In genomic region chr12:120102189-120103043, GRCh38 we compare ENCODE assay signal across 13 cellular contexts. TPM values are rescaled to one million over a fixed set of nuclear protein-coding genes. Genes with fewer than 3 reads are reported as not detected.
DNase-seq lines count a peak whose midpoint lies in the region; ATAC-seq and TF ChIP-seq lines count a peak whose summit lies in the region.
"Had no signal": no experiment of that assay in that cellular context is flagged by ENCODE, and none has a peak within 500 bp of the region (broad histone marks: within the 10 kb centered on the region; RNA-seq: fewer than 3 reads in every experiment).

No MANE protein-coding gene starts in this region.

- DNase-seq in breast epithelium (ENCODE audit: low spot score in 2 of 2): no peak
- no peak for DNase-seq in MCF 10A (ENCODE audit: unreplicated experiment)
- DNase-seq in activated CD4-positive, alpha-beta memory T cell treated with anti-CD3 and anti-CD28 coated beads, Interleukin-2, amount 10 ng/mL, durations not matched to agents 7 days and 5 days: no peak
- DNase-seq in mesothelial cell of epicardium (ENCODE audit: low spot score in 2 of 2, unreplicated experiment in 2 of 2): no peak
- DNase-seq in aorta: peak in 1 of 2 donors; percentile 56
- DNase-seq in stimulated activated CD4-positive, alpha-beta T cell treated with anti-CD3 and anti-CD28 coated beads, Interleukin-15, amount 100 ng/mL, for 24 hours: no peak
- DNase-seq in NCI-H2171 treated with DMSO at 0.1 percent for 48 hours (lab: John Stamatoyannopoulos, UW): no peak
- DNase-seq: heart right ventricle, NCI-H524, SHP77 had no signal

- CTCF ChIA-PET in MCF 10A (lab: Yijun Ruan, JAX): interaction anchor here (0.6 kb wide), 1 partner anchor 322 kb away, joined by 4 read pairs; no protein-coding TSS in a partner anchor
- CTCF ChIA-PET in activated CD4-positive, alpha-beta memory T cell treated with anti-CD3 and anti-CD28 coated beads, Interleukin-2, amount 10 ng/mL, durations not matched to agents 7 days and 5 days (lab: Charles Lee): no interaction called here

- intact Hi-C loops in breast epithelium (cut with DNase I; ENCODE audit: low total_unique reads) (no loop called here), MCF 10A (cut with micrococcal nuclease) (no loop called here), aorta (cut with DNase I) (no loop called here)

- H3K36me3 Mint-ChIP-seq in MCF 10A (ENCODE audit: insufficient read depth, unreplicated experiment): peaks cover 62% of the 10 kb centered on the region
- H3K36me3 Mint-ChIP-seq in activated CD4-positive, alpha-beta memory T cell treated with anti-CD3 and anti-CD28 coated beads, Interleukin-2, amount 10 ng/mL, durations not matched to agents 7 days and 5 days (ENCODE audit: low read depth): peaks cover 60% of the 10 kb centered on the region
- peaks cover 22% of the 10 kb centered on the region for H3K36me3 Mint-ChIP-seq in mesothelial cell of epicardium

- 88 to 89% methylated on average over 26 to 30 of the region's 30 CpGs for WGBS in aorta, 2 donors

- ATAC-seq in aorta (ENCODE audit: low FRiP score) (peak; percentile 44), HG02571 (IDR thresholded peaks at IDR 0.05; ENCODE audit: unreplicated experiment) (no peak)
- ATAC-seq: left lung had no signal

- no peak overlapping the region for H3K4me3 ChIP-seq in breast epithelium
- no peak overlapping the region for H3K4me3 ChIP-seq in aorta (ENCODE audit: low read length in 2 of 2)
- H3K4me3 ChIP-seq: HAP-1, left lung had no signal

- H3K9me3 Mint-ChIP-seq in MCF 10A (ENCODE audit: unreplicated experiment) (no peaks in the 10 kb centered on the region), mesothelial cell of epicardium (no peaks in the 10 kb centered on the region)
- H3K9me3 Mint-ChIP-seq in activated CD4-positive, alpha-beta memory T cell treated with anti-CD3 and anti-CD28 coated beads, Interleukin-2, amount 10 ng/mL, durations not matched to agents 7 days and 5 days: no peaks in the 10 kb centered on the region

- TF ChIP-seq POLR2A in breast epithelium (IDR thresholded peaks at IDR 0.05): no peak

- no TSS peak for BruUV-seq in MCF 10A (replicated peaks; lab: Mats Ljungman, UMichigan)

- H3K4me1 ChIP-seq in breast epithelium (peaks cover 11% of the 10 kb centered on the region in 2 donors), aorta (ENCODE audit: control insufficient read depth in 1 of 2, insufficient read depth in 2 of 2, low read length in 2 of 2) (no peaks in the 10 kb centered on the region)
- H3K4me1 ChIP-seq: HAP-1 had no signal

- no peaks in the 10 kb centered on the region for H3K9me3 ChIP-seq in breast epithelium
- H3K9me3 ChIP-seq in aorta (ENCODE audit: control insufficient read depth, low read length): no peaks in the 10 kb centered on the region
- H3K9me3 ChIP-seq: HAP-1, heart right ventricle, left lung had no signal

- H3K27me3 ChIP-seq in breast epithelium (no peaks in the 10 kb centered on the region), aorta (ENCODE audit: control insufficient read depth in 1 of 2, insufficient read depth in 2 of 2, low read length in 1 of 2) (no peaks in the 10 kb centered on the region)
- H3K27me3 ChIP-seq: heart right ventricle, left lung had no signal

- POLR2A ChIA-PET in MCF 10A (lab: Yijun Ruan, JAX): interaction anchor here (1.4 kb wide), 1 partner anchor 12 kb away, joined by 4 read pairs; no protein-coding TSS in a partner anchor
- POLR2A ChIA-PET in activated CD4-positive, alpha-beta memory T cell treated with anti-CD3 and anti-CD28 coated beads, Interleukin-2, amount 10 ng/mL, durations not matched to agents 7 days and 5 days (lab: Charles Lee): interaction anchor here (1.1 to 6.5 kb wide), 4 partner anchors 9 to 99 kb away, joined by 3 to 70 read pairs (median 8); partner anchors contain the start of genes RAB35 and RPLP0

- H3K4me3 Mint-ChIP-seq in MCF 10A (ENCODE audit: unreplicated experiment) (no peak overlapping the region), mesothelial cell of epicardium (no peak overlapping the region)
- no peak overlapping the region for H3K4me3 Mint-ChIP-seq in activated CD4-positive, alpha-beta memory T cell treated with anti-CD3 and anti-CD28 coated beads, Interleukin-2, amount 10 ng/mL, durations not matched to agents 7 days and 5 days

- H3K36me3 ChIP-seq in breast epithelium (no peaks in the 10 kb centered on the region), aorta (ENCODE audit: control insufficient read depth in 1 of 2, insufficient read depth in 2 of 2, low read length in 1 of 2) (no peaks in the 10 kb centered on the region)

- H3K27ac ChIP-seq in breast epithelium (peak overlapping the region; percentile 55 to 62), aorta (ENCODE audit: low read depth in 1 of 2, low read length in 2 of 2) (no peak overlapping the region)
- H3K27ac ChIP-seq: left lung had no signal

- H3K27ac Mint-ChIP-seq in MCF 10A (ENCODE audit: low read depth, unreplicated experiment): no peak overlapping the region
- peak overlapping the region; percentile 67 for H3K27ac Mint-ChIP-seq in activated CD4-positive, alpha-beta memory T cell treated with anti-CD3 and anti-CD28 coated beads, Interleukin-2, amount 10 ng/mL, durations not matched to agents 7 days and 5 days
- H3K27ac Mint-ChIP-seq in mesothelial cell of epicardium: peak overlapping the region; percentile 43

- no peak for TF ChIP-seq CTCF in breast epithelium (IDR thresholded peaks at IDR 0.05)
- no peak for TF ChIP-seq CTCF in MCF 10A (IDR thresholded peaks at IDR 0.05; ENCODE audit: unreplicated experiment)
- no peak for TF ChIP-seq CTCF in mesothelial cell of epicardium (IDR thresholded peaks at IDR 0.05; ENCODE audit: unreplicated experiment)

- peaks cover 13% of the 10 kb centered on the region for H3K4me1 Mint-ChIP-seq in MCF 10A (ENCODE audit: insufficient read depth, unreplicated experiment)
- H3K4me1 Mint-ChIP-seq in activated CD4-positive, alpha-beta memory T cell treated with anti-CD3 and anti-CD28 coated beads, Interleukin-2, amount 10 ng/mL, durations not matched to agents 7 days and 5 days: peaks cover 38% of the 10 kb centered on the region
- peaks cover 11% of the 10 kb centered on the region for H3K4me1 Mint-ChIP-seq in mesothelial cell of epicardium

- no peaks in the 10 kb centered on the region for H3K27me3 Mint-ChIP-seq in MCF 10A (ENCODE audit: insufficient read depth, unreplicated experiment)
- H3K27me3 Mint-ChIP-seq in activated CD4-positive, alpha-beta memory T cell treated with anti-CD3 and anti-CD28 coated beads, Interleukin-2, amount 10 ng/mL, durations not matched to agents 7 days and 5 days: no peaks in the 10 kb centered on the region
- H3K27me3 Mint-ChIP-seq in mesothelial cell of epicardium (ENCODE audit: low read depth): no peaks in the 10 kb centered on the region

RNA-seq across cellular contexts. Expression of gene RAB35, which starts 14.1 kb away (rescaled TPM):
- total RNA-seq in breast epithelium (10 to 100 TPM; 23.3 to 26.8 (median 26.2) TPM), MCF 10A (2022) (54.4 and 57.8 TPM in 2 replicates), mesothelial cell of epicardium (28.1 to 36.5 TPM (median 33.2 TPM) in 3 replicates), aorta (10 to 100 TPM; 47.4 to 52.6 TPM)
- 10 to 100 TPM; 78.5 to 84.0 TPM for total RNA-seq in activated CD4-positive, alpha-beta memory T cell treated with anti-CD3 and anti-CD28 coated beads, Interleukin-2, amount 10 ng/mL, durations not matched to agents 7 days and 5 days
- polyA plus RNA-seq in aorta: 10 to 100 TPM; 15.7 to 23.7 TPM

Comparison
In these comparisons a context has a peak if more than half of its experiments do, and no peak if none do; other contexts are left out.
1. H3K27ac ChIP-seq: peak in breast epithelium (2 of 2); none in aorta (0 of 2).